Comparison of ENCODE assay signal across 9 cellular contexts in the genomic region with DNA sequence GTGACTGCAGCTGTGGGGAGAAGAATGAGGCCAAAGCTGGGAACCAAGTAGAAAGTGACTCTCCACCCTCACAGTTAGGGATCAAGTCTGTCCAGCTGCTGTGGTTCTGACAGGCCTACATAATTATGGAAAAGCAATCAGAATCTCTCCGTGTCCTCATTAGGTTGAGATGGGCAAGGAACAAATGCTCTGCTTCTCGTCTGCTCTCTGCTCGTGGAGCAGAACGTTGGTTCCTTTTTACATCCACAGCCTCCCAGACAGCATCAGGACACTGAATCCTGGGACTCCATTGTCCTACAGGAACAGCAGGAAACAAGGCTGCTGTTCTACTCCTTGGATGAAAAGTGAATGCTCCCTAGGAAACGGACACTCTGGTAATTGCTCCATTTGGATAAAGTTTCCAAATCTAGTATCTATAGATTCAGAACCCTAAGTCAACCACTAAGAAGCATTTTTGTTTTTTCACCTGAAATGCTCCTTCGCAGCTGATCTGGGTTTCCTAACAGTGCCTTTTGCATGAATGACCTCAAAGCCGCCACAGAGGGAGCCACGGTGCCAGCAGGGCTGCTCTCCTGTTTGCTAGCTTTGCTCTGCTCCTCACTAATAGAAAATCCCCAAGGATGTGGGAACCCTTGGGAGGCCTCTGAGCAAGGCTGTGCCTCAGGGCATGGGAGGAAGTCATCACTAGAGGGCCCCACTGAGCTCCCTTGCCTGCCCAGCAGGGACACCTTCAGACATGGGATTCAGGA.
DNase-seq lines count a peak whose midpoint lies in the region; ATAC-seq, FAIRE-seq and TF ChIP-seq lines count a peak whose summit lies in the region.
"Had no signal": no experiment of that assay in that cellular context is flagged by ENCODE, and none has a peak within 500 bp of the region (broad histone marks: within the 10 kb centered on the region; RNA-seq: fewer than 3 reads in every experiment).

No MANE protein-coding gene starts in this region.

- 56 to 71% (median 61%) methylated on average over 8 of the region's 8 CpGs for WGBS in small intestine, 3 donors

- DNase-seq in ACHN (peak; percentile 72), NCI-H2171 treated with DMSO at 0.1 percent for 48 hours (lab: John Stamatoyannopoulos, UW) (peak; percentile 69), amniotic epithelial cell (ENCODE audit: low read depth) (peak; percentile 58), hippocampal formation (lab: John Stamatoyannopoulos, UW) (peak; percentile 61 to 67), small intestine (peak; percentile 79), epidermal melanocyte (ENCODE audit: insufficient read length, low spot score) (no peak), T-helper 17 cell (no peak)

- peak; percentile 68 for TF ChIP-seq CTCF in GM12875 (IDR thresholded peaks at IDR 0.05; ENCODE audit: borderline replicate concordance, insufficient read depth, low read depth, low read length)

- no peaks in the 10 kb centered on the region for H3K9me3 ChIP-seq in small intestine (ENCODE audit: control insufficient read depth, low read depth)
- no peaks in the 10 kb centered on the region for H3K9me3 ChIP-seq in T-helper 17 cell (ENCODE audit: control insufficient read depth, low read length, poor library complexity, severe bottlenecking)

- no peaks in the 10 kb centered on the region for H3K4me1 ChIP-seq in small intestine (ENCODE audit: control insufficient read depth in 2 of 2, insufficient read depth in 1 of 2, low read depth in 1 of 2, low read length in 1 of 2)

- H3K27ac ChIP-seq in small intestine (ENCODE audit: low read depth in 1 of 2, low read length in 1 of 2), result no peak overlapping the region

- H3K27ac Mint-ChIP-seq in T-helper 17 cell, result no peak overlapping the region
- H3K27ac Mint-ChIP-seq: dendritic cell treated with granulocyte-macrophage colony-stimulating factor and Interleukin-4, amounts not matched to agents 40 ng/mL and 50 ng/mL, for 4 days had no signal

- ATAC-seq in T-helper 17 cell, result no peak

- H3K36me3 Mint-ChIP-seq in T-helper 17 cell (ENCODE audit: low read depth), result peaks cover 3% of the 10 kb centered on the region

- H3K4me3 ChIP-seq in GM12875 (ENCODE audit: low read depth, low read length), result no peak overlapping the region
- no peak overlapping the region for H3K4me3 ChIP-seq in small intestine (ENCODE audit: low read depth in 1 of 2, low read length in 2 of 2)

- in situ Hi-C loops in ACHN (cut with HindIII; ENCODE audit: low pct_ligation_motif_present, low pct_unique_long_range_greater_than_20kb, low sequenced_read_pairs), result no loop called here

- peaks cover 12% of the 10 kb centered on the region for H3K4me1 Mint-ChIP-seq in T-helper 17 cell

- no peak overlapping the region for H3K4me3 Mint-ChIP-seq in T-helper 17 cell
- H3K4me3 Mint-ChIP-seq: dendritic cell treated with granulocyte-macrophage colony-stimulating factor and Interleukin-4, amounts not matched to agents 40 ng/mL and 50 ng/mL, for 4 days had no signal

- H3K36me3 ChIP-seq in small intestine (ENCODE audit: control insufficient read depth in 2 of 2, insufficient read depth in 2 of 2, low read length in 2 of 2), result no peaks in the 10 kb centered on the region

- no peaks in the 10 kb centered on the region for H3K27me3 ChIP-seq in small intestine (ENCODE audit: control insufficient read depth in 2 of 2, insufficient read depth in 2 of 2, low read length in 2 of 2)

- peaks cover 12% of the 10 kb centered on the region for H3K27me3 Mint-ChIP-seq in T-helper 17 cell
- H3K27me3 Mint-ChIP-seq: dendritic cell treated with granulocyte-macrophage colony-stimulating factor and Interleukin-4, amounts not matched to agents 40 ng/mL and 50 ng/mL, for 4 days had no signal

- FAIRE-seq in small intestine (lab: Jason Lieb, UNC), result no peak

Comparison
In these comparisons a context has a peak if more than half of its experiments do, and no peak if none do; other contexts are left out.
1. DNase-seq: peak in ACHN (single experiment), NCI-H2171 treated with DMSO at 0.1 percent for 48 hours (single experiment), amniotic epithelial cell (single experiment), hippocampal formation (2 of 2) and small intestine (single experiment); none in epidermal melanocyte (single experiment) and T-helper 17 cell (0 of 3).